18 cellular contexts compared by ENCODE assay signal in the genomic region with DNA sequence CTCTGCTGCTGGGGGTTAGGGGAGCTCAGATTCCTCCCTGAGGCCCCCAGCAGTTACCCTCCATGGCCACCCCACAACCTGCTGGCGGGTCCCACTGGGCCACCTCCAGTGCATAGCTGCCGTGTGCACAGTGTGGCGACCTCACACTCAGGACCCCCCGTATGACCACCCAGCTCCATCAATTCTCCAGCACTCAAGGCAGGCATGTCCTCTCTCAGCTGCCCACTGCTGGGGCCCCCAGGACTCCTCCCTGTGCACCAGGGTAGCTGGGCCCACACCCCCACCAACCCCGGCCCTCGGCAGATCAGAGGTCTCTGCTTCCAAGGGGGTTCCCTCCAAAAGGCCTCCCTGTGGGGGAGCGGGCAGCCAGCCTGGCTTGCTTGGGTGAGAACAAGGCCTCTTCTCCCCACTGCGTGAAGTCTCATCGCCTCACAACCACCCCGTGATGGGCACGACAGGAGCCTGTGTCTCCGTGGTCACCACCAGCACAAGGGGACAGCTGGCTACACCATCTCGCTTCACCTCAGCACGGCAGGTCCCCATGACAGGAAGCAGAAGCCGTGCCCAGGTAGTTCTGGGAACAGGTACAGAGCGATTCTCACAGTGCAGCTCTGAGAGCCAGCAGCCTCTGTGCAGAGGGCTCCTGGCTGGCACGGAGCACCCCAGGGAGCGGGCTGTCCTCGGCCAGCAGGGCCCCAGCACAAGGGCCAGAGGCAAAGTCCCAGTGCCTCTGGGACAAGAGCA. TPM values are rescaled to one million over a fixed set of nuclear protein-coding genes. Genes with fewer than 3 reads are reported as not detected.
DNase-seq lines count a peak whose midpoint lies in the region; ATAC-seq, FAIRE-seq and TF ChIP-seq lines count a peak whose summit lies in the region.
"Had no signal": no experiment of that assay in that cellular context is flagged by ENCODE, and none has a peak within 500 bp of the region (broad histone marks: within the 10 kb centered on the region; RNA-seq: fewer than 3 reads in every experiment).

No MANE protein-coding gene starts in this region.

- no peak overlapping the region for H2AFZ ChIP-seq in GM23248

- H3K9me2 ChIP-seq in GM23248 (ENCODE audit: insufficient read depth) = no peaks in the 10 kb centered on the region

- no peak for FAIRE-seq in frontal cortex (lab: Jason Lieb, UNC)
- FAIRE-seq: G401.6 had no signal

- peaks cover 2% of the 10 kb centered on the region for H3K79me2 ChIP-seq in GM23248 (ENCODE audit: insufficient read depth)

- peaks cover 18% of the 10 kb centered on the region for H3F3A ChIP-seq in GM23248 (ENCODE audit: insufficient read depth)

- no peaks in the 10 kb centered on the region for H3K9me3 ChIP-seq in spleen
- H3K9me3 ChIP-seq in GM23248 (ENCODE audit: low read depth) = no peaks in the 10 kb centered on the region
- H3K9me3 ChIP-seq: esophagus squamous epithelium had no signal

- H3K36me3 ChIP-seq in H7 (replicated peaks; ENCODE audit: control insufficient read depth, insufficient read depth, low read length) (0 out of 2 replicates have a peak, but pooled peaks cover 1% of the 10 kb centered on the region), spleen (peaks cover 0 to 59% (median 38%) of the 10 kb centered on the region in 6 donors), GM23248 (ENCODE audit: low read depth) (no peaks in the 10 kb centered on the region; the same call in 1 of the 2 replicates)

- H4K20me1 ChIP-seq in GM23248 (ENCODE audit: insufficient read depth) = no peaks in the 10 kb centered on the region

- TF ChIP-seq POLR2A in spleen (IDR thresholded peaks at IDR 0.05) = no peak

- peaks cover 23% of the 10 kb centered on the region for H3K4me1 Mint-ChIP-seq in activated CD8-positive, alpha-beta T cell treated with anti-CD3 and anti-CD28 coated beads, Interleukin-2, amount 10 ng/mL, durations not matched to agents 7 days and 5 days (ENCODE audit: low read depth)
- peaks cover 21% of the 10 kb centered on the region for H3K4me1 Mint-ChIP-seq in activated CD8-positive, alpha-beta T cell treated with anti-CD3 and anti-CD28 coated beads for 36 hours (ENCODE audit: low read depth)

- no peak overlapping the region for H3K27ac Mint-ChIP-seq in activated CD8-positive, alpha-beta T cell treated with anti-CD3 and anti-CD28 coated beads, Interleukin-2, amount 10 ng/mL, durations not matched to agents 7 days and 5 days
- H3K27ac Mint-ChIP-seq in activated CD8-positive, alpha-beta T cell treated with anti-CD3 and anti-CD28 coated beads for 36 hours = no peak overlapping the region
- H3K27ac Mint-ChIP-seq: activated T-helper 1 cell treated with anti-CD3 and anti-CD28 coated beads, Interleukin-12 subunit alpha, Interleukin-12 subunit beta, Interleukin-2, Interleukin-4 antibody, amounts not matched to agents 30 ng/mL and 10 ng/mL and 1 ng/mL, durations not matched to agents 14 hours and 24 hours and 36 hours; IgD-negative memory B cell had no signal

- no peaks in the 10 kb centered on the region for H3K9me3 Mint-ChIP-seq in activated CD8-positive, alpha-beta T cell treated with anti-CD3 and anti-CD28 coated beads, Interleukin-2, amount 10 ng/mL, durations not matched to agents 7 days and 5 days (ENCODE audit: insufficient read depth)
- no peaks in the 10 kb centered on the region for H3K9me3 Mint-ChIP-seq in activated CD8-positive, alpha-beta T cell treated with anti-CD3 and anti-CD28 coated beads for 36 hours
- H3K9me3 Mint-ChIP-seq: activated T-helper 1 cell treated with anti-CD3 and anti-CD28 coated beads, Interleukin-12 subunit alpha, Interleukin-12 subunit beta, Interleukin-2, Interleukin-4 antibody, amounts not matched to agents 30 ng/mL and 10 ng/mL and 1 ng/mL, durations not matched to agents 14 hours and 24 hours and 36 hours; IgD-negative memory B cell had no signal

- in situ Hi-C loops in GM23248 (cut with MboI) = no loop called here

- 88 to 94% (median 94%) methylated on average over 15 to 19 of the region's 19 CpGs for WGBS in spleen, 5 donors
- WGBS in GM23248 (ENCODE audit: low coverage in 1 of 2, low lambda C conversion rate in 2 of 2, missing lambda C conversion rate in 2 of 2), 2 experiments = 77 to 83% methylated on average over 19 of the region's 19 CpGs

- H3K4me3 Mint-ChIP-seq in activated CD8-positive, alpha-beta T cell treated with anti-CD3 and anti-CD28 coated beads, Interleukin-2, amount 10 ng/mL, durations not matched to agents 7 days and 5 days = no peak overlapping the region
- H3K4me3 Mint-ChIP-seq in activated CD8-positive, alpha-beta T cell treated with anti-CD3 and anti-CD28 coated beads for 36 hours = no peak overlapping the region
- H3K4me3 Mint-ChIP-seq: activated T-helper 1 cell treated with anti-CD3 and anti-CD28 coated beads, Interleukin-12 subunit alpha, Interleukin-12 subunit beta, Interleukin-2, Interleukin-4 antibody, amounts not matched to agents 30 ng/mL and 10 ng/mL and 1 ng/mL, durations not matched to agents 14 hours and 24 hours and 36 hours; IgD-negative memory B cell had no signal

- peak overlapping the region in 4 of 8 donors; percentile 39 to 90 (median 76) for H3K27ac ChIP-seq in spleen
- no peak overlapping the region for H3K27ac ChIP-seq in GM23248

- H3K4me1 ChIP-seq in spleen (peaks cover 23 to 93% (median 71%) of the 10 kb centered on the region in 6 donors), GM23248 (ENCODE audit: insufficient read depth) (no peaks in the 10 kb centered on the region)

- POLR2A ChIA-PET in activated CD8-positive, alpha-beta T cell treated with anti-CD3 and anti-CD28 coated beads, Interleukin-2, amount 10 ng/mL, durations not matched to agents 7 days and 5 days (lab: Charles Lee) = no interaction called here
- POLR2A ChIA-PET in activated CD8-positive, alpha-beta T cell treated with anti-CD3 and anti-CD28 coated beads for 36 hours (lab: Charles Lee) = interaction anchor here (0.6 kb wide), 1 partner anchor 184 kb away, joined by 3 read pairs; no protein-coding TSS in a partner anchor

- no peak for ATAC-seq in activated CD8-positive, alpha-beta T cell treated with anti-CD3 and anti-CD28 coated beads, Interleukin-2, amount 10 ng/mL, durations not matched to agents 7 days and 5 days
- ATAC-seq in activated CD8-positive, alpha-beta T cell treated with anti-CD3 and anti-CD28 coated beads for 36 hours = no peak
- no peak for ATAC-seq in GM18873 (IDR thresholded peaks at IDR 0.05; ENCODE audit: low FRiP score, unreplicated experiment)
- ATAC-seq in HG02852 (IDR thresholded peaks at IDR 0.05; ENCODE audit: unreplicated experiment) = no peak
- ATAC-seq: left lobe of liver had no signal

- CTCF ChIA-PET in activated CD8-positive, alpha-beta T cell treated with anti-CD3 and anti-CD28 coated beads, Interleukin-2, amount 10 ng/mL, durations not matched to agents 7 days and 5 days (lab: Charles Lee) = no interaction called here
- CTCF ChIA-PET in activated CD8-positive, alpha-beta T cell treated with anti-CD3 and anti-CD28 coated beads for 36 hours (lab: Charles Lee) = no interaction called here

- TF ChIP-seq CTCF in activated CD8-positive, alpha-beta T cell treated with anti-CD3 and anti-CD28 coated beads for 36 hours (IDR thresholded peaks at IDR 0.05) = no peak
- TF ChIP-seq CTCF in spleen (IDR thresholded peaks at IDR 0.05 in 8 of 11, conservative IDR thresholded peaks at IDR 0.05 in 3 of 11) = no peak

- H3K36me3 Mint-ChIP-seq in activated CD8-positive, alpha-beta T cell treated with anti-CD3 and anti-CD28 coated beads, Interleukin-2, amount 10 ng/mL, durations not matched to agents 7 days and 5 days (ENCODE audit: low read depth) = no peaks in the 10 kb centered on the region
- no peaks in the 10 kb centered on the region for H3K36me3 Mint-ChIP-seq in activated CD8-positive, alpha-beta T cell treated with anti-CD3 and anti-CD28 coated beads for 36 hours (ENCODE audit: low read depth)
- H3K36me3 Mint-ChIP-seq: IgD-negative memory B cell had no signal

- DNase-seq in activated CD8-positive, alpha-beta T cell treated with anti-CD3 and anti-CD28 coated beads, Interleukin-2, amount 10 ng/mL, durations not matched to agents 7 days and 5 days = peak; percentile 19
- DNase-seq in activated CD8-positive, alpha-beta T cell treated with anti-CD3 and anti-CD28 coated beads for 36 hours = no peak
- DNase-seq in H7 = peak; percentile 54
- DNase-seq in frontal cortex (ENCODE audit: low spot score in 2 of 2) = peak; percentile 7 to 19
- peak; percentile 78 for DNase-seq in spleen
- no peak for DNase-seq in GM23248
- DNase-seq: esophagus squamous epithelium, hypothalamus, NCI-H1092, NCI-H2171 treated with DMSO at 0.1 percent for 48 hours, SIG-M5, T-helper 9 cell had no signal

- no peak overlapping the region for H3K9ac ChIP-seq in GM23248

- peaks cover 4% of the 10 kb centered on the region for H3K27me3 Mint-ChIP-seq in activated CD8-positive, alpha-beta T cell treated with anti-CD3 and anti-CD28 coated beads, Interleukin-2, amount 10 ng/mL, durations not matched to agents 7 days and 5 days (ENCODE audit: low read depth)
- no peaks in the 10 kb centered on the region for H3K27me3 Mint-ChIP-seq in activated CD8-positive, alpha-beta T cell treated with anti-CD3 and anti-CD28 coated beads for 36 hours
- H3K27me3 Mint-ChIP-seq: IgD-negative memory B cell had no signal

- H3K4me2 ChIP-seq in GM23248 (ENCODE audit: unreplicated experiment) = no peak overlapping the region

- H3K27me3 ChIP-seq in H7 (ENCODE audit: control insufficient read depth, insufficient read depth, low read length) (no peaks in the 10 kb centered on the region), spleen (replicated peaks in 1 of 7) (no peaks in the 10 kb centered on the region), GM23248 (replicated peaks; ENCODE audit: insufficient read depth) (no peaks in the 10 kb centered on the region)
- H3K27me3 ChIP-seq: esophagus squamous epithelium had no signal

- intact Hi-C loops in activated CD8-positive, alpha-beta T cell treated with anti-CD3 and anti-CD28 coated beads for 36 hours (cut with micrococcal nuclease) = no loop called here
- intact Hi-C loops in spleen (cut with DNase I; ENCODE audit: low total_unique reads) = no loop called here

- H3K4me3 ChIP-seq in H7 (ENCODE audit: insufficient read depth, low read depth, low read length) (no peak overlapping the region), spleen (no peak overlapping the region), GM23248 (no peak overlapping the region)
- H3K4me3 ChIP-seq: esophagus squamous epithelium had no signal

RNA-seq across cellular contexts. Expression of a gene that starts 4.6 kb away (rescaled TPM):
- 10 to 100 TPM; 22.0 to 25.8 TPM for total RNA-seq in activated CD8-positive, alpha-beta T cell treated with anti-CD3 and anti-CD28 coated beads, Interleukin-2, amount 10 ng/mL, durations not matched to agents 7 days and 5 days
- 10 to 100 TPM; 18.4 to 19.5 TPM for total RNA-seq in activated CD8-positive, alpha-beta T cell treated with anti-CD3 and anti-CD28 coated beads for 36 hours
- total RNA-seq in H7 (2014; rRNA removed; shearing (Covaris generic)) = 8.5 and 16.4 TPM in 2 replicates
- 42.0 TPM for total RNA-seq in frontal cortex
- total RNA-seq in spleen = 10 to 100 TPM; 16.2 to 22.4 (median 19.2) TPM
- 10 to 100 TPM; 10.3 to 15.0 (median 13.0) TPM for polyA plus RNA-seq in spleen
- total RNA-seq in GM23248 (2014; rRNA removed; shearing (Covaris generic)) = 10.2 and 14.9 TPM in 2 replicates
- polyA plus RNA-seq in GM23248 (2016; fragmentation: Nextera tagmentation; extraction: Ambion mirVana) = 11.6 and 13.8 TPM in 2 replicates

RNA-seq across cellular contexts. Expression of a gene that starts 4.6 kb away (rescaled TPM):
- 1 to 10 TPM; 2.4 to 2.5 TPM for total RNA-seq in activated CD8-positive, alpha-beta T cell treated with anti-CD3 and anti-CD28 coated beads, Interleukin-2, amount 10 ng/mL, durations not matched to agents 7 days and 5 days
- 1 to 10 TPM; 2.1 to 2.9 TPM for total RNA-seq in activated CD8-positive, alpha-beta T cell treated with anti-CD3 and anti-CD28 coated beads for 36 hours
- total RNA-seq in H7 (2014; rRNA removed; shearing (Covaris generic)) = 0.96 and 2.4 TPM in 2 replicates
- total RNA-seq in frontal cortex = 8.6 TPM
- total RNA-seq in spleen = 1 to 10 TPM; 1.9 to 3.5 (median 2.9) TPM
- 1 to 10 TPM; 1.2 to 1.5 (median 1.5) TPM for polyA plus RNA-seq in spleen
- 1.8 and 3.9 TPM in 2 replicates for total RNA-seq in GM23248 (2014; rRNA removed; shearing (Covaris generic))
- polyA plus RNA-seq in GM23248 (2016; fragmentation: Nextera tagmentation; extraction: Ambion mirVana) = 0.91 and 1.6 TPM in 2 replicates

RNA-seq across cellular contexts. Expression of a gene that starts 15.4 kb away (rescaled TPM):
- 1 to 10 TPM; 5.9 to 6.9 TPM for total RNA-seq in activated CD8-positive, alpha-beta T cell treated with anti-CD3 and anti-CD28 coated beads, Interleukin-2, amount 10 ng/mL, durations not matched to agents 7 days and 5 days
- total RNA-seq in activated CD8-positive, alpha-beta T cell treated with anti-CD3 and anti-CD28 coated beads for 36 hours = 1 to 10 TPM; 1.5 to 2.3 TPM
- 13.4 and 22.3 TPM in 2 replicates for total RNA-seq in H7 (2014; rRNA removed; shearing (Covaris generic))
- total RNA-seq in frontal cortex (17.5 TPM), spleen (100 to 1,000 TPM in 5 of 7 donors, 10 to 100 TPM in 2; 51.8 to 128 (median 112) TPM)
- polyA plus RNA-seq in spleen (100 to 1,000 TPM in 1 of 3 donors, 10 to 100 TPM in 2; 36.0 to 103 (median 38.4) TPM), GM23248 (2016; fragmentation: Nextera tagmentation; extraction: Ambion mirVana) (30.9 and 50.6 TPM in 2 replicates)
- total RNA-seq in GM23248 (2014; rRNA removed; shearing (Covaris generic)) = 70.1 and 70.5 TPM in 2 replicates

Comparison
In these comparisons a context has a peak if more than half of its experiments do, and no peak if none do; other contexts are left out.
1. DNase-seq: peak in activated CD8-positive, alpha-beta T cell treated with anti-CD3 and anti-CD28 coated beads, Interleukin-2, amount 10 ng/mL, durations not matched to agents 7 days and 5 days (single experiment), H7 (single experiment), frontal cortex (2 of 2) and spleen (single experiment); none in activated CD8-positive, alpha-beta T cell treated with anti-CD3 and anti-CD28 coated beads for 36 hours (single experiment) and GM23248 (single experiment).